8 cellular contexts compared by ENCODE assay signal in the genomic region with DNA sequence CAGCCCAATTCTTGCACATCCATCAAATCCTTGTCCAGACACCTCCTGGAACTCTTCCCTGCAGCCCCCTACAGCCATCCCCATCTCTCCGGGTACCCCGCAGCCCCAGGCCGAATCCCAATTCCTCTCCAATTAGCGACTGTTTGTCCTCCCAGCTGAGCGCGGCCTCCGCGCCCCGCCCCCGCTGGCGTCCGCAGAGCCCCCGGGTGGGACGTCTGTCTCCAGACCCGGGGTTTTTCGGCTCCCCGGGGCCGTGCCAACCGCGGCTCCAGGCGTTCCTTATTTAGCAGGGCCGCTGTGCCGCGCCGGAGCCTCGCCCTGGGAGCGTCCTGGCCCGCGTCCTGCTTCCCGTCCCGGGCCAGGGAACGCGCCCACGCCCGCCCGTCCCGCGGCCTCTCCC.
DNase-seq lines count a peak whose midpoint lies in the region; ATAC-seq, FAIRE-seq and TF ChIP-seq lines count a peak whose summit lies in the region.
"Not testable (repeated sequence)": the region's sequence is repeated elsewhere in the genome, so short reads cannot be mapped to it uniquely, and the experiment has no call there.

No MANE protein-coding gene starts in this region.

- CTCF ChIA-PET in activated CD8-positive, alpha-beta T cell treated with anti-CD3 and anti-CD28 coated beads, Interleukin-2, amount 10 ng/mL, durations not matched to agents 7 days and 5 days (lab: Charles Lee); HepG2 (lab: Yijun Ruan, JAX; ENCODE audit: low intra/inter-chr PET ratio, low total read pairs): not testable (repeated sequence)

- not testable (repeated sequence) for H4K20me1 ChIP-seq in HepG2 (ENCODE audit: insufficient read depth, low read length)

- H3K4me1 ChIP-seq in ascending aorta; HepG2 (ENCODE audit: insufficient read depth, low read length); psoas muscle; stomach: not testable (repeated sequence)

- not testable (repeated sequence) for TF ChIP-seq POLR2A in HepG2 (IDR thresholded peaks at IDR 0.05; ENCODE audit: insufficient read depth in 1 of 2, low read depth in 2 of 2, low read length in 2 of 2); stomach (IDR thresholded peaks at IDR 0.05)

- DNase-seq in CD14-positive monocyte (ENCODE audit: low spot score) = peak; percentile 46
- peak; percentile 23 for DNase-seq in MG63
- peak; percentile 20 for DNase-seq in activated CD8-positive, alpha-beta T cell treated with anti-CD3 and anti-CD28 coated beads, Interleukin-2, amount 10 ng/mL, durations not matched to agents 7 days and 5 days
- DNase-seq in ascending aorta (ENCODE audit: low spot score in 2 of 2) = peak in 1 of 2 donors; percentile 77
- DNase-seq in epithelial cell of proximal tubule (ENCODE audit: low read depth); HepG2 (ENCODE audit: low spot score): not testable (repeated sequence)
- peak; percentile 54 to 68 for DNase-seq in psoas muscle
- peak; percentile 27 for DNase-seq in stomach

- H3K27ac ChIP-seq in ascending aorta (peak overlapping the region; percentile 67 to 71), psoas muscle (peak overlapping the region; percentile 65), stomach (peak overlapping the region in 3 of 5 donors; percentile 57 to 80 (median 75))
- not testable (repeated sequence) for H3K27ac ChIP-seq in HepG2 (ENCODE audit: extremely low read length, insufficient read depth, low read length)

- not testable (repeated sequence) for H3K9me3 Mint-ChIP-seq in CD14-positive monocyte; activated CD8-positive, alpha-beta T cell treated with anti-CD3 and anti-CD28 coated beads, Interleukin-2, amount 10 ng/mL, durations not matched to agents 7 days and 5 days (ENCODE audit: insufficient read depth)

- not testable (repeated sequence) for FAIRE-seq in HepG2 (lab: Jason Lieb, UNC)

- not testable (repeated sequence) for TF ChIP-seq CTCF in CD14-positive monocyte (IDR thresholded peaks at IDR 0.05); ascending aorta (IDR thresholded peaks at IDR 0.05); epithelial cell of proximal tubule (conservative IDR thresholded peaks at IDR 0.05; ENCODE audit: low read depth, low read length); HepG2 (CRISPR knock-in tag; IDR thresholded peaks at IDR 0.05); psoas muscle (IDR thresholded peaks at IDR 0.05); stomach (IDR thresholded peaks at IDR 0.05)

- not testable (repeated sequence) for H3K36me3 ChIP-seq in MG63; ascending aorta; HepG2 (replicated peaks in 1 of 2; ENCODE audit: control insufficient read depth in 1 of 2, insufficient read depth in 2 of 2, low read length in 2 of 2); psoas muscle (ENCODE audit: insufficient read depth in 1 of 2, low read depth in 1 of 2); stomach

- not testable (repeated sequence) for TF ChIP-seq RAD21 in HepG2 (CRISPR knock-in tag; IDR thresholded peaks at IDR 0.05)

- not testable (repeated sequence) for H3K27ac Mint-ChIP-seq in CD14-positive monocyte; activated CD8-positive, alpha-beta T cell treated with anti-CD3 and anti-CD28 coated beads, Interleukin-2, amount 10 ng/mL, durations not matched to agents 7 days and 5 days

- TF ChIP-seq EP300 in HepG2 (IDR thresholded peaks at IDR 0.05; ENCODE audit: low read depth in 2 of 2, low read length in 2 of 2); HepG2 (CRISPR knock-in tag; IDR thresholded peaks at IDR 0.05; ENCODE audit: borderline replicate concordance); stomach (IDR thresholded peaks at IDR 0.05): not testable (repeated sequence)

- not testable (repeated sequence) for H3K4me2 ChIP-seq in HepG2 (ENCODE audit: low read depth, low read length)

- intact Hi-C loops in CD14-positive monocyte (cut with micrococcal nuclease); ascending aorta (cut with DNase I); HepG2 (cut with micrococcal nuclease; ENCODE audit: unreplicated experiment); psoas muscle (cut with DNase I); stomach (cut with DNase I; ENCODE audit: low total_unique reads): not testable (repeated sequence)

- BruUV-seq in HepG2 (replicated peaks; lab: Mats Ljungman, UMichigan) = TSS peak; percentile 87

- H3K27me3 ChIP-seq in MG63; ascending aorta; HepG2 (ENCODE audit: control insufficient read depth in 1 of 2, insufficient read depth in 2 of 2, low read length in 2 of 2); psoas muscle (ENCODE audit: insufficient read depth in 3 of 3, low read length in 2 of 3); stomach: not testable (repeated sequence)

- not testable (repeated sequence) for H3K27me3 Mint-ChIP-seq in CD14-positive monocyte (ENCODE audit: low read depth in 3 of 3); activated CD8-positive, alpha-beta T cell treated with anti-CD3 and anti-CD28 coated beads, Interleukin-2, amount 10 ng/mL, durations not matched to agents 7 days and 5 days (ENCODE audit: low read depth)

- H3K9me3 ChIP-seq in MG63; ascending aorta; HepG2 (ENCODE audit: low read length); psoas muscle; stomach: not testable (repeated sequence)

- H3K36me3 Mint-ChIP-seq in CD14-positive monocyte; activated CD8-positive, alpha-beta T cell treated with anti-CD3 and anti-CD28 coated beads, Interleukin-2, amount 10 ng/mL, durations not matched to agents 7 days and 5 days (ENCODE audit: low read depth): not testable (repeated sequence)

- POLR2A ChIA-PET in activated CD8-positive, alpha-beta T cell treated with anti-CD3 and anti-CD28 coated beads, Interleukin-2, amount 10 ng/mL, durations not matched to agents 7 days and 5 days (lab: Charles Lee); HepG2 (lab: Yijun Ruan, JAX): not testable (repeated sequence)

- peak overlapping the region; percentile 25 for H3K4me3 ChIP-seq in MG63
- H3K4me3 ChIP-seq in ascending aorta = peak overlapping the region; percentile 54 to 64
- H3K4me3 ChIP-seq in epithelial cell of proximal tubule (ENCODE audit: low read depth, low read length) = peak overlapping the region; percentile 41
- peak overlapping the region in 2 of 3 experiments; percentile 55 to 62; a peak in 3 of 6 replicates for H3K4me3 ChIP-seq in HepG2 (replicated peaks in 1 of 3; ENCODE audit: insufficient read depth in 1 of 3, low read depth in 2 of 3, low read length in 3 of 3)
- peak overlapping the region; percentile 62 for H3K4me3 ChIP-seq in psoas muscle
- H3K4me3 ChIP-seq in stomach = peak overlapping the region; percentile 41 to 53 (median 45)

- 0 out of 2 replicates have a peak overlapping the region, but pooled peaks have one; percentile 39 for H3K9ac ChIP-seq in HepG2 (ENCODE audit: insufficient read depth, low read depth, low read length)

- in situ Hi-C loops in HepG2 (cut with HindIII; ENCODE audit: extremely low pct_ligation_motif_present, low pct_unique_long_range_greater_than_20kb) = not testable (repeated sequence)

- not testable (repeated sequence) for H3K4me1 Mint-ChIP-seq in CD14-positive monocyte; activated CD8-positive, alpha-beta T cell treated with anti-CD3 and anti-CD28 coated beads, Interleukin-2, amount 10 ng/mL, durations not matched to agents 7 days and 5 days (ENCODE audit: low read depth)

- ATAC-seq in activated CD8-positive, alpha-beta T cell treated with anti-CD3 and anti-CD28 coated beads, Interleukin-2, amount 10 ng/mL, durations not matched to agents 7 days and 5 days; HepG2; psoas muscle: not testable (repeated sequence)

- H3K79me2 ChIP-seq in HepG2 (ENCODE audit: insufficient read depth, low read length) = not testable (repeated sequence)

- peak overlapping the region; percentile 42 to 59 for H3K4me3 Mint-ChIP-seq in CD14-positive monocyte
- peak overlapping the region; percentile 63 for H3K4me3 Mint-ChIP-seq in activated CD8-positive, alpha-beta T cell treated with anti-CD3 and anti-CD28 coated beads, Interleukin-2, amount 10 ng/mL, durations not matched to agents 7 days and 5 days

- under 1% methylated on average over 17 of the region's 38 CpGs for WGBS in HepG2 (ENCODE audit: low lambda C conversion rate)
- 0 to 2% (median 1%) methylated on average over 17 to 18 of the region's 38 CpGs for WGBS in psoas muscle, 3 donors
- 0% methylated on average over 7 to 18 of the region's 38 CpGs; no CpG with 5 or more reads in 1 of the 5 donors for WGBS in stomach, 5 donors

- H2AFZ ChIP-seq in HepG2 (ENCODE audit: low read length) = not testable (repeated sequence)

TF ChIP-seq in HepG2, 621 proteins besides CTCF, POLR2A, EP300 and RAD21 (continues in another document):
- TF ChIP-seq, protein P1, sequence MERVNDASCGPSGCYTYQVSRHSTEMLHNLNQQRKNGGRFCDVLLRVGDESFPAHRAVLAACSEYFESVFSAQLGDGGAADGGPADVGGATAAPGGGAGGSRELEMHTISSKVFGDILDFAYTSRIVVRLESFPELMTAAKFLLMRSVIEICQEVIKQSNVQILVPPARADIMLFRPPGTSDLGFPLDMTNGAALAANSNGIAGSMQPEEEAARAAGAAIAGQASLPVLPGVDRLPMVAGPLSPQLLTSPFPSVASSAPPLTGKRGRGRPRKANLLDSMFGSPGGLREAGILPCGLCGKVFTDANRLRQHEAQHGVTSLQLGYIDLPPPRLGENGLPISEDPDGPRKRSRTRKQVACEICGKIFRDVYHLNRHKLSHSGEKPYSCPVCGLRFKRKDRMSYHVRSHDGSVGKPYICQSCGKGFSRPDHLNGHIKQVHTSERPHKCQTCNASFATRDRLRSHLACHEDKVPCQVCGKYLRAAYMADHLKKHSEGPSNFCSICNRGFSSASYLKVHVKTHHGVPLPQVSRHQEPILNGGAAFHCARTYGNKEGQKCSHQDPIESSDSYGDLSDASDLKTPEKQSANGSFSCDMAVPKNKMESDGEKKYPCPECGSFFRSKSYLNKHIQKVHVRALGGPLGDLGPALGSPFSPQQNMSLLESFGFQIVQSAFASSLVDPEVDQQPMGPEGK (CRISPR knock-in tag; IDR thresholded peaks at IDR 0.05) = peak; percentile 64
- TF ChIP-seq PHF8 (CRISPR knock-in tag; IDR thresholded peaks at IDR 0.05) = peak; percentile 47; the same call in 1 of the 2 replicates
